Comparison of ENCODE assay signal across 1 cellular context in genomic region chr12:126338031-126338441, GRCh38.
TF ChIP-seq lines count a peak whose summit lies in the region.

No MANE protein-coding gene starts in this region.

TF ChIP-seq in SK-N-SH, 30 proteins besides CTCF, POLR2A, EP300 and RAD21 (continued from another document):
- TF ChIP-seq USF1 (IDR thresholded peaks at IDR 0.05; ENCODE audit: borderline replicate concordance, low read depth), result no peak
- no peak for TF ChIP-seq FOXJ3 (CRISPR knock-in tag; IDR thresholded peaks at IDR 0.05)
- TF ChIP-seq FOSL2 (IDR thresholded peaks at IDR 0.05; ENCODE audit: borderline replicate concordance, low read depth), result peak; percentile 80
- no peak for TF ChIP-seq MXI1 (IDR thresholded peaks at IDR 0.05; ENCODE audit: low read depth, low read length)
- no peak for TF ChIP-seq MAX (IDR thresholded peaks at IDR 0.05; ENCODE audit: low read depth)
- no peak; the same call in 1 of the 2 replicates for TF ChIP-seq REST (IDR thresholded peaks at IDR 0.05; ENCODE audit: low read depth, low read length)
- peak; percentile 85 for TF ChIP-seq ZBTB33 (IDR thresholded peaks at IDR 0.05; ENCODE audit: borderline replicate concordance, low read depth)
- TF ChIP-seq FOXM1 (IDR thresholded peaks at IDR 0.05; ENCODE audit: low read depth), result peak; percentile 96
- 0 out of 2 replicates have a peak, but pooled peaks have one; percentile 24 for TF ChIP-seq TAF1 (IDR thresholded peaks at IDR 0.05; ENCODE audit: borderline replicate concordance, low read depth, low read length)
- no peak for TF ChIP-seq GABPA (IDR thresholded peaks at IDR 0.05; ENCODE audit: low read depth)
- TF ChIP-seq POLR2AphosphoS5 (IDR thresholded peaks at IDR 0.05; ENCODE audit: low read depth, low read length), result peak; percentile 71
